Comparison of ENCODE assay signal across 33 cellular contexts in the genomic region with DNA sequence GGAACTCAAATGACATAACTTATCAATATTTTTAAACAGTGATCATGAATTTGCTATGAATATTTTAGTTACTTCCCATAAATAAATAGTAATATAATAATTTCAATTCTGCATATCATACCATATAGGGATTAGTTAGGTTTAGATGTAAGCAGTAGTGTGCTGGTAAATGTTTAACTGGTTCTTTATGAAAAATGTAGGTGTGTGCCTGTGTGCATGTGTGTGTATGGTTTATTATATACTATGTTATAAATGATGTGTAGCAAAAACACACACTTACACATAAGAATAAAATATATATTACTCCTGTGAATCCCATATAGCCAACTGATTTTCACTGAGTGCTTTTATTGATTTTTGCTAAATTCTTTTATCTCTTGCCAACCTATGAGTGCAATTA. TPM values are rescaled to one million over a fixed set of nuclear protein-coding genes. Genes with fewer than 3 reads are reported as not detected.
"Had no signal": no experiment of that assay in that cellular context is flagged by ENCODE, and none has a peak within 500 bp of the region (broad histone marks: within the 10 kb centered on the region; RNA-seq: fewer than 3 reads in every experiment).

No MANE protein-coding gene starts in this region.

- DNase-seq: activated CD4-positive, alpha-beta memory T cell treated with anti-CD3 and anti-CD28 coated beads, Interleukin-2, amount 10 ng/mL, durations not matched to agents 7 days and 5 days; activated CD4-positive, alpha-beta T cell treated with anti-CD3 and anti-CD28 coated beads for 1 hour; activated CD4-positive, alpha-beta T cell treated with anti-CD3 and anti-CD28 coated beads for 36 hours; activated CD4-positive, alpha-beta T cell treated with anti-CD3 and anti-CD28 coated beads for 48 hours; activated CD4-positive, alpha-beta T cell treated with anti-CD3 and anti-CD28 coated beads, Interleukin-2, amount 10 ng/mL, durations not matched to agents 7 days and 5 days; activated CD4-positive, alpha-beta T cell treated with anti-CD3 and anti-CD28 coated beads, Interleukin-2, amount 50 U/mL, for 48 hours; activated CD4-positive, CD25-positive, alpha-beta regulatory T cell; activated CD8-positive, alpha-beta memory T cell treated with anti-CD3 and anti-CD28 coated beads for 24 hours; activated CD8-positive, alpha-beta memory T cell treated with anti-CD3 and anti-CD28 coated beads, Interleukin-2, amount 10 ng/mL, durations not matched to agents 7 days and 5 days; activated CD8-positive, alpha-beta memory T cell treated with anti-CD3 and anti-CD28 coated beads, Interleukin-2, amount 50 U/mL, for 48 hours; activated CD8-positive, alpha-beta T cell treated with anti-CD3 and anti-CD28 coated beads, Interleukin-2, amount 10 ng/mL, durations not matched to agents 7 days and 5 days; activated effector memory CD4-positive, alpha-beta T cell treated with Interleukin-2 at 50 U/mL for 16 hours; activated gamma-delta T cell; activated naive CD4-positive, alpha-beta T cell treated with anti-CD3 and anti-CD28 coated beads, Interleukin-2, amount 10 ng/mL, durations not matched to agents 7 days and 5 days; activated naive CD4-positive, alpha-beta T cell treated with Interleukin-2 at 50 U/mL for 16 hours; activated naive CD8-positive, alpha-beta T cell treated with anti-CD3 and anti-CD28 coated beads, Interleukin-2, amount 10 ng/mL, durations not matched to agents 7 days and 5 days; activated naive CD8-positive, alpha-beta T cell treated with anti-CD3 and anti-CD28 coated beads, Interleukin-2, amount 50 U/mL, for 24 hours; activated T-cell treated with anti-CD3 and anti-CD28 coated beads, Interleukin-2, amount 50 U/mL, for 24 hours; activated T-cell treated with anti-CD3 and anti-CD28 coated beads, Interleukin-2, amount 50 U/mL, for 48 hours; amygdala; aorta; body of pancreas; brain microvascular endothelial cell; central memory CD4-positive, alpha-beta T cell; T-helper 1 cell; T-helper 2 cell; T-helper 9 cell had no signal

- H3K4me3 ChIP-seq: body of pancreas, breast epithelium had no signal

- FAIRE-seq: TTC549 had no signal

- H3K4me1 ChIP-seq: body of pancreas, breast epithelium had no signal

- H3K27me3 ChIP-seq: body of pancreas, brain microvascular endothelial cell, breast epithelium had no signal

- ATAC-seq: activated CD4-positive, alpha-beta T cell treated with anti-CD3 and anti-CD28 coated beads for 36 hours; activated CD4-positive, CD25-positive, alpha-beta regulatory T cell treated with anti-CD3 and anti-CD28 coated beads, Interleukin-2, amount 50 U/mL, for 24 hours; activated CD8-positive, alpha-beta memory T cell treated with anti-CD3 and anti-CD28 coated beads, Interleukin-2, amount 10 ng/mL, durations not matched to agents 7 days and 5 days; activated CD8-positive, alpha-beta T cell treated with anti-CD3 and anti-CD28 coated beads, Interleukin-2, amount 10 ng/mL, durations not matched to agents 7 days and 5 days; activated naive CD8-positive, alpha-beta T cell treated with anti-CD3 and anti-CD28 coated beads, Interleukin-2, amount 50 U/mL, for 24 hours; body of pancreas; WTC11 had no signal

- H3K9me3 ChIP-seq: body of pancreas, breast epithelium had no signal

- H3K36me3 ChIP-seq: brain microvascular endothelial cell, breast epithelium had no signal

- H3K27ac ChIP-seq: body of pancreas, brain microvascular endothelial cell, breast epithelium, VCaP had no signal

RNA-seq across cellular contexts. Expression of gene BHLHE41, which starts 14.0 kb away (rescaled TPM):
- total RNA-seq: activated CD4-positive, alpha-beta memory T cell treated with anti-CD3 and anti-CD28 coated beads, Interleukin-2, amount 10 ng/mL, durations not matched to agents 7 days and 5 days; activated CD4-positive, alpha-beta T cell treated with anti-CD3 and anti-CD28 coated beads for 36 hours; activated CD4-positive, alpha-beta T cell treated with anti-CD3 and anti-CD28 coated beads, Interleukin-2, amount 10 ng/mL, durations not matched to agents 7 days and 5 days; activated CD8-positive, alpha-beta memory T cell treated with anti-CD3 and anti-CD28 coated beads, Interleukin-2, amount 10 ng/mL, durations not matched to agents 7 days and 5 days; activated CD8-positive, alpha-beta T cell treated with anti-CD3 and anti-CD28 coated beads, Interleukin-2, amount 10 ng/mL, durations not matched to agents 7 days and 5 days; activated T-helper 2 cell treated with anti-CD3 and anti-CD28 coated beads, Interferon-gamma antibody, Interleukin-2, Interleukin-4, amounts not matched to agents 10 μg/mL and 5 μg/mL and 100 μg/mL, durations not matched to agents 14 hours and 24 hours and 36 hours had no signal

RNA-seq across cellular contexts. Expression of gene SSPN, which starts 56.5 kb away (rescaled TPM):
- total RNA-seq: activated CD4-positive, alpha-beta memory T cell treated with anti-CD3 and anti-CD28 coated beads, Interleukin-2, amount 10 ng/mL, durations not matched to agents 7 days and 5 days; activated CD4-positive, alpha-beta T cell treated with anti-CD3 and anti-CD28 coated beads for 36 hours; activated CD4-positive, alpha-beta T cell treated with anti-CD3 and anti-CD28 coated beads, Interleukin-2, amount 10 ng/mL, durations not matched to agents 7 days and 5 days; activated CD8-positive, alpha-beta memory T cell treated with anti-CD3 and anti-CD28 coated beads, Interleukin-2, amount 10 ng/mL, durations not matched to agents 7 days and 5 days; activated CD8-positive, alpha-beta T cell treated with anti-CD3 and anti-CD28 coated beads, Interleukin-2, amount 10 ng/mL, durations not matched to agents 7 days and 5 days; activated naive CD8-positive, alpha-beta T cell treated with anti-CD3 and anti-CD28 coated beads, Interleukin-2, amount 10 ng/mL, durations not matched to agents 7 days and 5 days; activated T-helper 2 cell treated with anti-CD3 and anti-CD28 coated beads, Interferon-gamma antibody, Interleukin-2, Interleukin-4, amounts not matched to agents 10 μg/mL and 5 μg/mL and 100 μg/mL, durations not matched to agents 14 hours and 24 hours and 36 hours had no signal
